ENCODE assay signal across 1 cellular context in genomic region chr1:234546890-234547788, GRCh38.
TF ChIP-seq lines count a peak whose summit lies in the region.

No MANE protein-coding gene starts in this region.

TF ChIP-seq in K562, 482 proteins besides CTCF, POLR2A, EP300 and RAD21 (continued from another document and continues in another):
- no peak for TF ChIP-seq ZFP91 (CRISPR knock-in tag; IDR thresholded peaks at IDR 0.05)
- TF ChIP-seq HIVEP1 (CRISPR knock-in tag; IDR thresholded peaks at IDR 0.05), result no peak
- no peak for TF ChIP-seq TAF7 (tag; IDR thresholded peaks at IDR 0.05)
- TF ChIP-seq IRF9 (tag; IDR thresholded peaks at IDR 0.05), result no peak
- no peak for TF ChIP-seq TBP (optimal IDR thresholded peaks at IDR 0.05; ENCODE audit: low read depth, low read length)
- TF ChIP-seq RNF2 (IDR thresholded peaks at IDR 0.05), result peak; percentile 80
- TF ChIP-seq NFIX (CRISPR knock-in tag; IDR thresholded peaks at IDR 0.05; ENCODE audit: low read depth), result no peak
- TF ChIP-seq ZNF146 (CRISPR knock-in tag; IDR thresholded peaks at IDR 0.05; ENCODE audit: unreplicated experiment), result no peak
- peak; percentile 93 for TF ChIP-seq SOX6 (IDR thresholded peaks at IDR 0.05)
- no peak for TF ChIP-seq ZBTB49 (CRISPR knock-in tag; IDR thresholded peaks at IDR 0.05; ENCODE audit: borderline replicate concordance)
- no peak for TF ChIP-seq PRMT5 (CRISPR knock-in tag; IDR thresholded peaks at IDR 0.05)
- TF ChIP-seq ZBTB9 (CRISPR knock-in tag; IDR thresholded peaks at IDR 0.05), result no peak
- no peak for TF ChIP-seq PYGO2 (tag; IDR thresholded peaks at IDR 0.05)
- TF ChIP-seq ZNF561 (CRISPR knock-in tag; conservative IDR thresholded peaks at IDR 0.05), result no peak
- TF ChIP-seq TCF7L2 (IDR thresholded peaks at IDR 0.05; ENCODE audit: low read depth, low read length), result no peak
- no peak for TF ChIP-seq HMG20A (CRISPR knock-in tag; conservative IDR thresholded peaks at IDR 0.05)
- TF ChIP-seq ZBTB11 (CRISPR knock-in tag; IDR thresholded peaks at IDR 0.05), result peak in 2 of 3 experiments; percentile 42 to 58; a peak in 2 of 6 replicates
- no peak for TF ChIP-seq ZNF79 (CRISPR knock-in tag; IDR thresholded peaks at IDR 0.05; ENCODE audit: low read depth)
- no peak for TF ChIP-seq THAP12 (CRISPR knock-in tag; IDR thresholded peaks at IDR 0.05)
- TF ChIP-seq MTA3 (IDR thresholded peaks at IDR 0.05; ENCODE audit: borderline replicate concordance), result peak; percentile 76; the same call in 1 of the 2 replicates
- no peak for TF ChIP-seq XRCC4 (IDR thresholded peaks at IDR 0.05; ENCODE audit: extremely low read depth, insufficient read depth, insufficient read length)
- TF ChIP-seq SRSF7 (optimal IDR thresholded peaks at IDR 0.05; ENCODE audit: low read depth, low read length), result no peak
- TF ChIP-seq HDAC2 (IDR thresholded peaks at IDR 0.05), result peak; percentile 93
- peak; percentile 54; the same call in 1 of the 2 replicates for TF ChIP-seq SNIP1 (IDR thresholded peaks at IDR 0.05; ENCODE audit: low read depth)
- no peak for TF ChIP-seq NCOA6 (IDR thresholded peaks at IDR 0.05)
- TF ChIP-seq ESRRA (IDR thresholded peaks at IDR 0.05; ENCODE audit: borderline replicate concordance, low read depth), result peak; percentile 45; the same call in 1 of the 2 replicates
- TF ChIP-seq STAT6 (CRISPR knock-in tag; IDR thresholded peaks at IDR 0.05), result no peak
- TF ChIP-seq FOXA3 (CRISPR knock-in tag; conservative IDR thresholded peaks at IDR 0.05 in 1 of 2, IDR thresholded peaks at IDR 0.05 in 1 of 2), result peak; percentile 64 to 89
- peak; percentile 59; the same call in 1 of the 2 replicates for TF ChIP-seq BCL6 (CRISPR knock-in tag; IDR thresholded peaks at IDR 0.05)
- TF ChIP-seq MYC (IDR thresholded peaks at IDR 0.05; ENCODE audit: low read depth, low read length), result no peak
- TF ChIP-seq MYC (CRISPR knock-in tag; IDR thresholded peaks at IDR 0.05; ENCODE audit: borderline replicate concordance, low read depth), result no peak
- TF ChIP-seq SMAD3 (CRISPR knock-in tag; conservative IDR thresholded peaks at IDR 0.05), result peak; percentile 45; the same call in 1 of the 2 replicates
- TF ChIP-seq ZBTB8A (IDR thresholded peaks at IDR 0.05; ENCODE audit: partially characterized antibody), result no peak
- peak; percentile 78 for TF ChIP-seq NCOA1 (IDR thresholded peaks at IDR 0.05; ENCODE audit: low read depth)
- peak; percentile 89 for TF ChIP-seq ATF3 (IDR thresholded peaks at IDR 0.05)
- TF ChIP-seq ATF3 (CRISPR knock-in tag; conservative IDR thresholded peaks at IDR 0.05), result no peak
- TF ChIP-seq USF1 (CRISPR knock-in tag; IDR thresholded peaks at IDR 0.05), result peak; percentile 9; the same call in 1 of the 2 replicates
- no peak for TF ChIP-seq TARDBP (IDR thresholded peaks at IDR 0.05)
- no peak for TF ChIP-seq TCFL5 (CRISPR knock-in tag; conservative IDR thresholded peaks at IDR 0.05)
- TF ChIP-seq KLF16 (IDR thresholded peaks at IDR 0.05), result peak; percentile 84
- TF ChIP-seq ARID1B (IDR thresholded peaks at IDR 0.05), result peak; percentile 93
- TF ChIP-seq SMARCA5 (IDR thresholded peaks at IDR 0.05), result peak; percentile 85
- TF ChIP-seq SUPT5H (IDR thresholded peaks at IDR 0.05), result peak; percentile 49; the same call in 1 of the 2 replicates
- TF ChIP-seq SMARCA4 (IDR thresholded peaks at IDR 0.05), result peak; percentile 92
- TF ChIP-seq KDM2B (CRISPR knock-in tag; IDR thresholded peaks at IDR 0.05), result no peak
- no peak for TF ChIP-seq ZSCAN32 (CRISPR knock-in tag; IDR thresholded peaks at IDR 0.05)
- TF ChIP-seq NONO (IDR thresholded peaks at IDR 0.05; ENCODE audit: low read depth in 2 of 2, low read length in 1 of 2), result no peak
- no peak for TF ChIP-seq ZNF282 (CRISPR knock-in tag; IDR thresholded peaks at IDR 0.05)
- no peak for TF ChIP-seq POU5F1 (IDR thresholded peaks at IDR 0.05; ENCODE audit: borderline replicate concordance, low read depth, low read length, partially characterized antibody)
- TF ChIP-seq FOXP4 (CRISPR knock-in tag; IDR thresholded peaks at IDR 0.05; ENCODE audit: borderline replicate concordance), result no peak
- no peak for TF ChIP-seq ZFX (CRISPR knock-in tag; IDR thresholded peaks at IDR 0.05)
